Comparison of ENCODE assay signal across 18 cellular contexts in the genomic region with DNA sequence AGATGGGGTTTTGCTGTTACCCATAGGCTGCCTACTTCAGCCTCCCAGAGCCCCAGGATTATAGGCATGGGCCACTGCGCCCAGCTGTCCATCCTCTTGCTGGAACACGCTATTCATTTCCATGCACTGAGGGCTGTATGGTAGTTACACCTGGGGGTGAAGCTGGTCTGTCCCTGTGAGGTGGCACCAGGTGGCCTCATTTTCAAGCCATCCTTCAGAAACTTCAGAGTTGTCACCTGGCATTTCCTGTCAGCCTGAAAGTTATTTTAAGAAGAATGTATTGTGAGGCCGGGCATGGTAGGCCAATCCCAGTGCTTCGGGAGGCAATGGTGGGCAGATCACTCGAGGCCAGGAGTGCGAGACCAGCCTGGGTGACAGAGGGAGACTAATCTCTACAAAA.
DNase-seq lines count a peak whose midpoint lies in the region; ATAC-seq, FAIRE-seq and TF ChIP-seq lines count a peak whose summit lies in the region.
"Had no signal": no experiment of that assay in that cellular context is flagged by ENCODE, and none has a peak within 500 bp of the region (broad histone marks: within the 10 kb centered on the region; RNA-seq: fewer than 3 reads in every experiment).

No MANE protein-coding gene starts in this region.

- peaks cover 0 to 28% (median 13%) of the 10 kb centered on the region in 9 donors for H3K4me1 ChIP-seq in heart right ventricle

- H3K27me3 ChIP-seq in heart right ventricle, result no peaks in the 10 kb centered on the region

- peak overlapping the region in 3 of 10 donors; percentile 10 to 66 (median 47) for H3K27ac ChIP-seq in heart right ventricle

- H3K4me3 Mint-ChIP-seq in stimulated activated naive CD8-positive, alpha-beta T cell treated with anti-CD3 and anti-CD28 coated beads, Interleukin-15, Interleukin-2, amounts not matched to agents 100 ng/mL and 50 ng/mL, for 24 hours, result no peak overlapping the region
- H3K4me3 Mint-ChIP-seq in activated B cell treated with CpG ODN at 0.5 μM for 24 hours (no peak overlapping the region), naive B cell (no peak overlapping the region)

- CTCF ChIA-PET in activated B cell treated with CpG ODN at 0.5 μM for 24 hours (lab: Charles Lee), result no interaction called here

- no peak for TF ChIP-seq CTCF in activated B cell treated with CpG ODN at 0.5 μM for 24 hours (IDR thresholded peaks at IDR 0.05)
- no peak for TF ChIP-seq CTCF in heart right ventricle (IDR thresholded peaks at IDR 0.05)

- FAIRE-seq in urothelium cell line (lab: Jason Lieb, UNC), result no peak
- FAIRE-seq: colon had no signal

- peaks cover 72% of the 10 kb centered on the region for H3K36me3 Mint-ChIP-seq in stimulated activated naive CD8-positive, alpha-beta T cell treated with anti-CD3 and anti-CD28 coated beads, Interleukin-15, Interleukin-2, amounts not matched to agents 100 ng/mL and 50 ng/mL, for 24 hours (ENCODE audit: low read depth)
- peaks cover 99% of the 10 kb centered on the region for H3K36me3 Mint-ChIP-seq in activated B cell treated with CpG ODN at 0.5 μM for 24 hours (ENCODE audit: low read depth)
- peaks cover 15 to 37% of the 10 kb centered on the region in 2 donors for H3K36me3 Mint-ChIP-seq in naive B cell

- 82 to 90% methylated on average over 6 of the region's 6 CpGs for WGBS in heart right ventricle, 2 donors

- peaks cover 0 to 99% (median 48%) of the 10 kb centered on the region in 9 donors for H3K36me3 ChIP-seq in heart right ventricle

- intact Hi-C loops in activated B cell treated with CpG ODN at 0.5 μM for 24 hours (cut with micrococcal nuclease), result no loop called here
- intact Hi-C loops in heart right ventricle (cut with DNase I), result loop anchor here in 3 of 10 donors (5.0 kb wide), 1 partner anchor 107 kb away; no protein-coding TSS in a partner anchor

- no peak overlapping the region for H3K4me3 ChIP-seq in heart right ventricle

- ATAC-seq in stimulated activated naive CD8-positive, alpha-beta T cell treated with anti-CD3 and anti-CD28 coated beads, Interleukin-15, Interleukin-2, amounts not matched to agents 100 U/mL and 50 U/mL, for 24 hours, result no peak
- ATAC-seq in activated B cell treated with CpG ODN at 0.5 μM for 24 hours (ENCODE audit: low read depth) (no peak), naive B cell (ENCODE audit: low read depth in 2 of 2) (no peak), HG03469 (IDR thresholded peaks at IDR 0.05; ENCODE audit: unreplicated experiment) (no peak), heart right ventricle (no peak)

- H3K27ac Mint-ChIP-seq in stimulated activated naive CD8-positive, alpha-beta T cell treated with anti-CD3 and anti-CD28 coated beads, Interleukin-15, Interleukin-2, amounts not matched to agents 100 ng/mL and 50 ng/mL, for 24 hours, result peak overlapping the region; percentile 6
- H3K27ac Mint-ChIP-seq in activated B cell treated with CpG ODN at 0.5 μM for 24 hours (peak overlapping the region; percentile 41), naive B cell (peak overlapping the region in 4 of 6 donors; percentile 69 to 92 (median 88))

- DNase-seq in stimulated activated naive CD8-positive, alpha-beta T cell treated with anti-CD3 and anti-CD28 coated beads, Interleukin-15, Interleukin-2, amounts not matched to agents 100 U/mL and 50 U/mL, for 24 hours, result no peak
- DNase-seq in activated B cell treated with CpG ODN at 0.5 μM for 24 hours (no peak), naive B cell (no peak), SKM-1 treated with dmso at 0.1 percent for 144 hours (lab: John Stamatoyannopoulos, UW; ENCODE audit: unreplicated experiment) (no peak), urothelium cell line (ENCODE audit: low spot score) (no peak), heart right ventricle (no peak)
- DNase-seq: activated CD8-positive, alpha-beta memory T cell treated with anti-CD3 and anti-CD28 coated beads for 24 hours; activated effector memory CD4-positive, alpha-beta T cell treated with Interleukin-2 at 50 U/mL for 16 hours; EL; hippocampal formation; KBM-7; MV-4-11; NCI-H2029; NCI-H446; stimulated activated CD4-positive, alpha-beta T cell treated with anti-CD3 and anti-CD28 coated beads, Interleukin-1b, Interleukin-23, amount 100 ng/mL, for 48 hours had no signal

- no peaks in the 10 kb centered on the region for H3K9me3 Mint-ChIP-seq in stimulated activated naive CD8-positive, alpha-beta T cell treated with anti-CD3 and anti-CD28 coated beads, Interleukin-15, Interleukin-2, amounts not matched to agents 100 ng/mL and 50 ng/mL, for 24 hours
- H3K9me3 Mint-ChIP-seq in activated B cell treated with CpG ODN at 0.5 μM for 24 hours, result no peaks in the 10 kb centered on the region
- H3K9me3 Mint-ChIP-seq in naive B cell, result no peaks in the 10 kb centered on the region

- H3K9me3 ChIP-seq in heart right ventricle, result no peaks in the 10 kb centered on the region

- no peaks in the 10 kb centered on the region for H3K4me1 Mint-ChIP-seq in stimulated activated naive CD8-positive, alpha-beta T cell treated with anti-CD3 and anti-CD28 coated beads, Interleukin-15, Interleukin-2, amounts not matched to agents 100 ng/mL and 50 ng/mL, for 24 hours (ENCODE audit: low read depth)
- no peaks in the 10 kb centered on the region for H3K4me1 Mint-ChIP-seq in activated B cell treated with CpG ODN at 0.5 μM for 24 hours
- peaks cover 0 to 22% (median 10%) of the 10 kb centered on the region in 3 donors for H3K4me1 Mint-ChIP-seq in naive B cell

- H3K27me3 Mint-ChIP-seq in stimulated activated naive CD8-positive, alpha-beta T cell treated with anti-CD3 and anti-CD28 coated beads, Interleukin-15, Interleukin-2, amounts not matched to agents 100 ng/mL and 50 ng/mL, for 24 hours, result no peaks in the 10 kb centered on the region
- no peaks in the 10 kb centered on the region for H3K27me3 Mint-ChIP-seq in activated B cell treated with CpG ODN at 0.5 μM for 24 hours
- no peaks in the 10 kb centered on the region for H3K27me3 Mint-ChIP-seq in naive B cell

- POLR2A ChIA-PET in activated B cell treated with CpG ODN at 0.5 μM for 24 hours (lab: Charles Lee), result interaction anchor here (0.6 kb wide), 1 partner anchor 277 kb away, joined by 4 read pairs; no protein-coding TSS in a partner anchor

Comparison
In these comparisons a context has a peak if more than half of its experiments do, and no peak if none do; other contexts are left out.
1. H3K27ac Mint-ChIP-seq: peak in every context shown above with its lines; median percentile 88 in naive B cell; 41 in activated B cell treated with CpG ODN at 0.5 μM for 24 hours; 6 in stimulated activated naive CD8-positive, alpha-beta T cell treated with anti-CD3 and anti-CD28 coated beads, Interleukin-15, Interleukin-2, amounts not matched to agents 100 ng/mL and 50 ng/mL, for 24 hours.